29 cellular contexts compared by ENCODE assay signal in the genomic region with DNA sequence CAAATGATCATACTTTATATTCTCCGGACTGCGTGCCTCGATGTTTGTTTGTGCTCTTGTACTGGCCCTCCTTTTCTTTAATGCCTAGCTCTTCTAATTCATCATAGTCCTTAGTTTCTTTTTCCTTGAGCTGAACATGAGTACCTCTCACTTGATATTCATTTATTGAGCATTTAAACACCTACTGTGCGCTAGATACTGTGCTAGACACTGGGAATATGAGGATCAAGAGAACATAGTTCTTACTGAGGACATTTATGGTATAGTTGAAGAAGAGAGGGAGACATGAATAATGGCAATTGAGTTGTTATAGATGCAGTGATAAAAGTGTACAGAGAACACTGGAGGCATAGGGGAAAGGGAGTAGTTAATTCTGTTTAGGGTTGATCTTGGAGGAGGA.
"Had no signal": no experiment of that assay in that cellular context is flagged by ENCODE, and none has a peak within 500 bp of the region (broad histone marks: within the 10 kb centered on the region; RNA-seq: fewer than 3 reads in every experiment).

No MANE protein-coding gene starts in this region.

- H3K27ac ChIP-seq: brain microvascular endothelial cell, coronary artery, dorsolateral prefrontal cortex, esophagus muscularis mucosa, foreskin keratinocyte, gastrocnemius medialis, heart left ventricle had no signal

- H3K9me3 ChIP-seq: esophagus muscularis mucosa, gastrocnemius medialis, heart left ventricle had no signal

- H3K4me3 Mint-ChIP-seq: activated CD4-positive, alpha-beta memory T cell treated with anti-CD3 and anti-CD28 coated beads, Interleukin-2, amount 10 ng/mL, durations not matched to agents 7 days and 5 days; activated CD4-positive, alpha-beta T cell treated with anti-CD3 and anti-CD28 coated beads, Interleukin-2, amount 10 ng/mL, durations not matched to agents 7 days and 5 days; activated naive CD4-positive, alpha-beta T cell treated with anti-CD3 and anti-CD28 coated beads, Interleukin-2, amount 10 ng/mL, durations not matched to agents 7 days and 5 days; activated T-cell treated with anti-CD3 and anti-CD28 coated beads, Interleukin-2, amount 50 U/mL, for 24 hours; activated T-cell treated with anti-CD3 and anti-CD28 coated beads, Interleukin-2, amount 50 U/mL, for 72 hours; central memory CD8-positive, alpha-beta T cell; dendritic cell treated with granulocyte-macrophage colony-stimulating factor and Interleukin-4, amounts not matched to agents 40 ng/mL and 50 ng/mL, for 4 days; endodermal cell had no signal

- H3K27ac Mint-ChIP-seq: activated CD4-positive, alpha-beta memory T cell treated with anti-CD3 and anti-CD28 coated beads, Interleukin-2, amount 10 ng/mL, durations not matched to agents 7 days and 5 days; activated CD4-positive, alpha-beta T cell treated with anti-CD3 and anti-CD28 coated beads, Interleukin-2, amount 10 ng/mL, durations not matched to agents 7 days and 5 days; activated naive CD4-positive, alpha-beta T cell treated with anti-CD3 and anti-CD28 coated beads, Interleukin-2, amount 10 ng/mL, durations not matched to agents 7 days and 5 days; activated naive CD4-positive, alpha-beta T cell treated with anti-CD3 and anti-CD28 coated beads, Interleukin-2, amount 50 U/mL, for 72 hours; activated T-cell treated with anti-CD3 and anti-CD28 coated beads, Interleukin-2, amount 50 U/mL, for 24 hours; activated T-cell treated with anti-CD3 and anti-CD28 coated beads, Interleukin-2, amount 50 U/mL, for 72 hours; dendritic cell treated with granulocyte-macrophage colony-stimulating factor and Interleukin-4, amounts not matched to agents 40 ng/mL and 50 ng/mL, for 4 days; endodermal cell had no signal

- H3K4me1 ChIP-seq: foreskin keratinocyte had no signal

- H3K27me3 ChIP-seq: brain microvascular endothelial cell, dorsolateral prefrontal cortex, esophagus muscularis mucosa, foreskin keratinocyte, gastrocnemius medialis, heart left ventricle had no signal

- H3K9me3 Mint-ChIP-seq: activated CD4-positive, alpha-beta memory T cell treated with anti-CD3 and anti-CD28 coated beads, Interleukin-2, amount 10 ng/mL, durations not matched to agents 7 days and 5 days; activated CD4-positive, alpha-beta T cell treated with anti-CD3 and anti-CD28 coated beads, Interleukin-2, amount 10 ng/mL, durations not matched to agents 7 days and 5 days; activated naive CD4-positive, alpha-beta T cell treated with anti-CD3 and anti-CD28 coated beads, Interleukin-2, amount 10 ng/mL, durations not matched to agents 7 days and 5 days; activated naive CD4-positive, alpha-beta T cell treated with anti-CD3 and anti-CD28 coated beads, Interleukin-2, amount 50 U/mL, for 72 hours; activated T-cell treated with anti-CD3 and anti-CD28 coated beads, Interleukin-2, amount 50 U/mL, for 24 hours; activated T-cell treated with anti-CD3 and anti-CD28 coated beads, Interleukin-2, amount 50 U/mL, for 72 hours; central memory CD8-positive, alpha-beta T cell; dendritic cell treated with granulocyte-macrophage colony-stimulating factor and Interleukin-4, amounts not matched to agents 40 ng/mL and 50 ng/mL, for 4 days; endodermal cell had no signal

- H3K4me3 ChIP-seq: coronary artery, dorsolateral prefrontal cortex, esophagus muscularis mucosa, gastrocnemius medialis, heart left ventricle had no signal

- DNase-seq: activated CD4-positive, alpha-beta memory T cell treated with anti-CD3 and anti-CD28 coated beads, Interleukin-2, amount 10 ng/mL, durations not matched to agents 7 days and 5 days; activated CD4-positive, alpha-beta T cell treated with anti-CD3 and anti-CD28 coated beads for 4 hours; activated CD4-positive, alpha-beta T cell treated with anti-CD3 and anti-CD28 coated beads, Interleukin-2, amount 10 ng/mL, durations not matched to agents 7 days and 5 days; activated CD4-positive, alpha-beta T cell treated with anti-CD3 and anti-CD28 coated beads, Interleukin-2, amount 50 U/mL, for 4 hours; activated CD4-positive, CD25-positive, alpha-beta regulatory T cell; activated CD4-positive, CD25-positive, alpha-beta regulatory T cell treated with anti-CD3 and anti-CD28 coated beads, Interleukin-2, amount 50 U/mL, for 72 hours; activated CD8-positive, alpha-beta memory T cell treated with anti-CD3 and anti-CD28 coated beads, Interleukin-2, amount 50 U/mL, for 48 hours; activated gamma-delta T cell; activated naive CD4-positive, alpha-beta T cell; activated naive CD4-positive, alpha-beta T cell treated with anti-CD3 and anti-CD28 coated beads, Interleukin-2, amount 10 ng/mL, durations not matched to agents 7 days and 5 days; activated T-cell treated with anti-CD3 and anti-CD28 coated beads for 4 hours; activated T-cell treated with anti-CD3 and anti-CD28 coated beads, Interleukin-2, amount 50 U/mL, for 24 hours; activated T-cell treated with anti-CD3 and anti-CD28 coated beads, Interleukin-2, amount 50 U/mL, for 72 hours; amniotic stem cell; anterior cingulate cortex; brain microvascular endothelial cell; dorsolateral prefrontal cortex; effector memory CD4-positive, alpha-beta T cell; endodermal cell; erythroblast; foreskin keratinocyte; gastrocnemius medialis; glutamatergic neuron; heart left ventricle had no signal

- H3K27me3 Mint-ChIP-seq: activated CD4-positive, alpha-beta memory T cell treated with anti-CD3 and anti-CD28 coated beads, Interleukin-2, amount 10 ng/mL, durations not matched to agents 7 days and 5 days; activated CD4-positive, alpha-beta T cell treated with anti-CD3 and anti-CD28 coated beads, Interleukin-2, amount 10 ng/mL, durations not matched to agents 7 days and 5 days; activated naive CD4-positive, alpha-beta T cell treated with anti-CD3 and anti-CD28 coated beads, Interleukin-2, amount 10 ng/mL, durations not matched to agents 7 days and 5 days; activated T-cell treated with anti-CD3 and anti-CD28 coated beads, Interleukin-2, amount 50 U/mL, for 24 hours; central memory CD8-positive, alpha-beta T cell; dendritic cell treated with granulocyte-macrophage colony-stimulating factor and Interleukin-4, amounts not matched to agents 40 ng/mL and 50 ng/mL, for 4 days had no signal

- ATAC-seq: activated naive CD4-positive, alpha-beta T cell treated with anti-CD3 and anti-CD28 coated beads, Interleukin-2, amount 50 U/mL, for 72 hours; activated T-cell treated with anti-CD3 and anti-CD28 coated beads, Interleukin-2, amount 50 U/mL, for 72 hours; foreskin keratinocyte; gastrocnemius medialis; heart left ventricle had no signal
